ENCODE assay signal across 8 cellular contexts in genomic region chr7:116524609-116525297, GRCh38. TPM values are rescaled to one million over a fixed set of nuclear protein-coding genes. Genes with fewer than 3 reads are reported as not detected.
DNase-seq lines count a peak whose midpoint lies in the region; ATAC-seq and TF ChIP-seq lines count a peak whose summit lies in the region.

Gene CAV1, plus strand, starts transcription at chr7:116525036. Its CDS starts 27 bp downstream, at chr7:116525063.

- H3K27ac Mint-ChIP-seq in naive B cell, result peak within 1 kb of the TSS in 4 of 6 donors; percentile 8 to 75 (median 68)

- no peaks in the 10 kb centered on the region for H3K9me3 ChIP-seq in thyroid gland

- peak within 1 kb of the TSS; percentile 95 for H3K4me3 ChIP-seq in fibroblast of the aortic adventitia (ENCODE audit: low read depth, low read length)
- H3K4me3 ChIP-seq in thyroid gland (replicated peaks in 1 of 3), result peak within 1 kb of the TSS; percentile 65 to 95 (median 69)

- DNase-seq in SIG-M5 treated with dmso at 0.1 percent for 504 hours (lab: John Stamatoyannopoulos, UW; ENCODE audit: unreplicated experiment), result peak; percentile 2
- no peak for DNase-seq in SIG-M5 (lab: John Stamatoyannopoulos, UW)
- peak; percentile 94 for DNase-seq in NCI-H460 (ENCODE audit: extremely low read depth, low read depth)
- DNase-seq in activated gamma-delta T cell treated with Interleukin-2 at 50 U/mL for 16 hours, result peak; percentile 24
- peak; percentile 93 for DNase-seq in fibroblast of the aortic adventitia (ENCODE audit: low read depth)
- DNase-seq in naive B cell, result peak; percentile 50
- peak; percentile 85 to 90 for DNase-seq in thyroid gland

- peak; percentile 34 for TF ChIP-seq CTCF in fibroblast of the aortic adventitia (IDR thresholded peaks at IDR 0.05; ENCODE audit: insufficient read depth, low read length)
- peak in 3 of 6 experiments; percentile 10 to 20 (median 13) for TF ChIP-seq CTCF in thyroid gland (IDR thresholded peaks at IDR 0.05)

- intact Hi-C loops in thyroid gland (cut with DNase I), result loop anchor here (5.0 to 10.0 kb wide), 2 partner anchors 170 to 252 kb away; no protein-coding TSS in a partner anchor

- H3K27me3 Mint-ChIP-seq in naive B cell, result peaks cover 34 to 47% (median 42%) of the 10 kb centered on the region in 3 donors

- H3K4me1 ChIP-seq in thyroid gland, result peaks cover 22 to 41% of the 10 kb centered on the region in 2 donors

- WGBS in thyroid gland, 2 donors, result 0 to 1% methylated on average over 29 to 33 of the region's 42 CpGs

- peak in 1 of 2 donors; percentile 80 for TF ChIP-seq POLR2A in thyroid gland (IDR thresholded peaks at IDR 0.05)

- H3K36me3 ChIP-seq in thyroid gland, result no peaks in the 10 kb centered on the region

- no peaks in the 10 kb centered on the region for H3K9me3 Mint-ChIP-seq in naive B cell

- H3K27ac ChIP-seq in thyroid gland, result peak within 1 kb of the TSS; percentile 96 to 99 (median 97)

- no peaks in the 10 kb centered on the region for H3K27me3 ChIP-seq in thyroid gland

- no peaks in the 10 kb centered on the region for H3K36me3 Mint-ChIP-seq in naive B cell

- peaks cover 13 to 29% (median 23%) of the 10 kb centered on the region in 3 donors for H3K4me1 Mint-ChIP-seq in naive B cell

- H3K4me3 Mint-ChIP-seq in naive B cell, result peak within 1 kb of the TSS; percentile 77 to 97 (median 94)

- ATAC-seq in naive B cell (ENCODE audit: low read depth in 2 of 2), result peak; percentile 47
- ATAC-seq in HG03025 (IDR thresholded peaks at IDR 0.05; ENCODE audit: low FRiP score, unreplicated experiment), result no peak

RNA-seq across cellular contexts. Expression of gene CAV1, which starts in this region (rescaled TPM):
- total RNA-seq in NCI-H460 (2014; rRNA removed; shearing (Covaris generic)), result 168 and 169 TPM in 2 replicates
- 68.6 and 73.6 TPM in 2 replicates for polyA plus RNA-seq in NCI-H460 (2014; cell fraction: nucleus; rRNA removed)
- 154 and 598 TPM in 2 replicates for total RNA-seq in fibroblast of the aortic adventitia (ENCODE audit: low replicate concordance)
- polyA plus RNA-seq in naive B cell (ENCODE audit: low read depth in 6 of 6), result 1 to 10 TPM in 5 of 6 donors, under 1 TPM in 1; 0.73 to 9.0 (median 4.8) TPM
- 100 to 1,000 TPM; 301 to 490 (median 321) TPM for total RNA-seq in thyroid gland
